ENCODE assay signal across 27 cellular contexts in genomic region chr1:94033849-94034248, GRCh38.
"Had no signal": no experiment of that assay in that cellular context is flagged by ENCODE, and none has a peak within 500 bp of the region (broad histone marks: within the 10 kb centered on the region; RNA-seq: fewer than 3 reads in every experiment).

No MANE protein-coding gene starts in this region.

- H3K9me3 ChIP-seq: stomach, suprapubic skin, tibial nerve, uterus had no signal

- H3K36me3 ChIP-seq: stomach, suprapubic skin, tibial nerve, uterus, WERI-Rb-1 had no signal

- ATAC-seq: activated CD8-positive, alpha-beta memory T cell treated with anti-CD3 and anti-CD28 coated beads, Interleukin-2, amount 10 ng/mL, durations not matched to agents 7 days and 5 days; activated CD8-positive, alpha-beta T cell treated with anti-CD3 and anti-CD28 coated beads for 36 hours; activated naive CD8-positive, alpha-beta T cell treated with anti-CD3 and anti-CD28 coated beads, Interleukin-2, amount 50 U/mL, for 24 hours; esophagus mucosa; left cardiac atrium; sciatic nerve; stimulated activated memory B cell treated with anti-CD40 and anti-IgM and Interleukin-4, amounts not matched to agents 10 μg/mL and 1 μg/mL and 100 μg/mL, for 72 hours had no signal

- H3K27ac ChIP-seq: stomach, suprapubic skin, uterus, WERI-Rb-1 had no signal

- H3K4me2 ChIP-seq: smooth muscle cell had no signal

- H3K4me1 ChIP-seq: uterus had no signal

- DNase-seq: activated CD4-positive, alpha-beta T cell treated with anti-CD3 and anti-CD28 coated beads, Interleukin-2, amount 10 ng/mL, durations not matched to agents 7 days and 5 days; activated CD4-positive, CD25-positive, alpha-beta regulatory T cell treated with anti-CD3 and anti-CD28 coated beads, Interleukin-2, amount 50 U/mL, for 72 hours; activated CD8-positive, alpha-beta memory T cell treated with anti-CD3 and anti-CD28 coated beads, Interleukin-2, amount 10 ng/mL, durations not matched to agents 7 days and 5 days; activated CD8-positive, alpha-beta T cell treated with anti-CD3 and anti-CD28 coated beads for 36 hours; activated effector memory CD4-positive, alpha-beta T cell treated with anti-CD3 and anti-CD28 coated beads, Interleukin-2, amount 50 U/mL, for 16 hours; activated naive CD4-positive, alpha-beta T cell treated with anti-CD3 and anti-CD28 coated beads, Interleukin-2, amount 10 ng/mL, durations not matched to agents 7 days and 5 days; activated naive CD8-positive, alpha-beta T cell treated with anti-CD3 and anti-CD28 coated beads, Interleukin-2, amount 50 U/mL, for 24 hours; activated T-cell treated with anti-CD3 and anti-CD28 coated beads for 4 hours; aorta; effector memory CD4-positive, alpha-beta T cell; glutamatergic neuron; hippocampal formation; left cardiac atrium; naive B cell; occipital lobe; stimulated activated CD4-positive, alpha-beta T cell treated with anti-CD3 and anti-CD28 coated beads, Interleukin-15, amount 100 ng/mL, for 24 hours; stomach; uterus; WERI-Rb-1 had no signal

- FAIRE-seq: frontal cortex, islet of Langerhans had no signal

- H3K27me3 ChIP-seq: suprapubic skin, tibial nerve, uterus had no signal

- H3K4me3 ChIP-seq: smooth muscle cell, stomach, suprapubic skin, tibial nerve, uterus had no signal
